In genomic region chr1:103187673-103188072, GRCh38 we compare ENCODE assay signal across 5 cellular contexts.
TF ChIP-seq lines count a peak whose summit lies in the region.

No MANE protein-coding gene starts in this region.

TF ChIP-seq in SK-N-SH treated with all-trans-retinoic acid at 6 μM for 48 hours, 23 proteins besides CTCF, POLR2A, EP300 and RAD21:
- TF ChIP-seq ISL1 (CRISPR knock-in tag; IDR thresholded peaks at IDR 0.05) = 0 out of 2 replicates have a peak, but pooled peaks have one; percentile 14
- no peak for TF ChIP-seq TCF4 (CRISPR knock-in tag; IDR thresholded peaks at IDR 0.05; ENCODE audit: borderline replicate concordance)

TF ChIP-seq in SK-N-SH, 30 proteins besides CTCF, POLR2A, EP300 and RAD21:
- TF ChIP-seq IRF3 (IDR thresholded peaks at IDR 0.05; ENCODE audit: low read depth, low read length) (no peak), FOXM1 (IDR thresholded peaks at IDR 0.05; ENCODE audit: low read depth) (no peak), SMC3 (IDR thresholded peaks at IDR 0.05; ENCODE audit: low read depth, low read length) (no peak), USF2 (IDR thresholded peaks at IDR 0.05; ENCODE audit: borderline replicate concordance, low read depth, low read length) (no peak), RCOR1 (IDR thresholded peaks at IDR 0.05; ENCODE audit: low read length) (no peak)

TF ChIP-seq in HepG2, 621 proteins besides CTCF, POLR2A, EP300 and RAD21:
- TF ChIP-seq MAFF (IDR thresholded peaks at IDR 0.05; ENCODE audit: low read depth, low read length) (peak; percentile 70), SRSF4 (IDR thresholded peaks at IDR 0.05; ENCODE audit: low read depth, low read length, poor library complexity, severe bottlenecking) (no peak), ZNF564 (CRISPR knock-in tag; IDR thresholded peaks at IDR 0.05) (no peak), NR3C1 (CRISPR knock-in tag; IDR thresholded peaks at IDR 0.05) (no peak), CSRNP1 (CRISPR knock-in tag; IDR thresholded peaks at IDR 0.05) (no peak), ZFP91 (CRISPR knock-in tag; IDR thresholded peaks at IDR 0.05; ENCODE audit: borderline replicate concordance) (no peak), IKZF1 (IDR thresholded peaks at IDR 0.05) (no peak), FOXA3 (CRISPR knock-in tag; IDR thresholded peaks at IDR 0.05) (no peak), MAFK (conservative IDR thresholded peaks at IDR 0.05 in 1 of 2, IDR thresholded peaks at IDR 0.05 in 1 of 2; ENCODE audit: low read length in 2 of 2) (peak in 1 of 2 experiments; percentile 84; a peak in 3 of 4 replicates), FLYWCH1 (CRISPR knock-in tag; IDR thresholded peaks at IDR 0.05) (no peak)

TF ChIP-seq in IMR-90, 13 proteins besides CTCF, POLR2A, EP300 and RAD21:
- TF ChIP-seq RFX5 (IDR thresholded peaks at IDR 0.05; ENCODE audit: low read depth, low read length) (no peak), MAFK (IDR thresholded peaks at IDR 0.05; ENCODE audit: low read depth, low read length) (peak; percentile 38; the same call in 1 of the 2 replicates)

TF ChIP-seq in K562, 482 proteins besides CTCF, POLR2A, EP300 and RAD21:
- no peak for TF ChIP-seq ZNF12 (CRISPR knock-in tag; IDR thresholded peaks at IDR 0.05)
- TF ChIP-seq MAFF (IDR thresholded peaks at IDR 0.05; ENCODE audit: low read length) = peak; percentile 16; the same call in 1 of the 2 replicates
